In the genomic region with DNA sequence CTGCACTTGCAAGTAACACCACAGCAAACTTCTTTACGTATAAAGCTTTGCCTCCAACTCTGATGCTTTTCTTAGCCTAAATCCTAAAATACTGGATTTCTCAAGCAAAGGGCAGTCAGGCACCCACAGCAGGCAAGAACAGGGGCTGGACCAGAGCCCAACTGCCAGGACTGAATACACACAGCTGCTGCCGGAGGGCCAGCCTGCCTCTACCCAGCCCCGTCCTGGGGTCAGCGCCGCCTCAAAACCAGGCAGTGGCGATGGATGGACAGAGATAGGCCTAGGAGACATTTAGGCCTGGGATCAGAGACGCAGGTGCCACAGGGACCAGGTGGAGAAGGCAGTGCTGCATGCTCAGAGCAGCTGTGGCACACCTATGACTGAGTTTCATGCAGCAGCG, we compare ENCODE assay signal across 20 cellular contexts. TPM values are rescaled to one million over a fixed set of nuclear protein-coding genes. Genes with fewer than 3 reads are reported as not detected.
A peak's percentile ranks its signal among the peaks of the same experiment; 100 is the strongest.
DNase-seq lines count a peak whose midpoint lies in the region; ATAC-seq and TF ChIP-seq lines count a peak whose summit lies in the region.
"Had no signal": no experiment of that assay in that cellular context is flagged by ENCODE, and none has a peak within 500 bp of the region (broad histone marks: within the 10 kb centered on the region; RNA-seq: fewer than 3 reads in every experiment).

No MANE protein-coding gene starts in this region.

- peak; percentile 12 for DNase-seq in NCI-H69 (lab: John Stamatoyannopoulos, UW)
- peak; percentile 66 to 72 for DNase-seq in SHP77 (lab: John Stamatoyannopoulos, UW)
- DNase-seq in right lobe of liver, result peak; percentile 58 to 76 (median 71)
- DNase-seq in stomach, result peak; percentile 55
- DNase-seq in iPS-NIHi11 (ENCODE audit: low spot score), result no peak
- DNase-seq in ACHN, result no peak
- DNase-seq: CD4-positive, CD25-positive, alpha-beta regulatory T cell; EL; GF-D8; H9; HFFc6; KBM-7; MM.1S; NCI-H1048; NCI-H1694; NCI-H2081; NCI-H2171 treated with DMSO at 0.1 percent for 48 hours; NCI-H446 treated with DMSO at 0.1 percent for 48 hours had no signal

- H3K4me3 ChIP-seq in right lobe of liver (no peak overlapping the region), stomach (no peak overlapping the region)

- in situ Hi-C loops in ACHN (cut with HindIII; ENCODE audit: low pct_ligation_motif_present, low pct_unique_long_range_greater_than_20kb, low sequenced_read_pairs), result no loop called here

- TF ChIP-seq EP300 in stomach (IDR thresholded peaks at IDR 0.05), result no peak

- no peaks in the 10 kb centered on the region for H3K36me3 ChIP-seq in right lobe of liver
- no peaks in the 10 kb centered on the region for H3K36me3 ChIP-seq in stomach

- H3K9me3 ChIP-seq in right lobe of liver (no peaks in the 10 kb centered on the region), stomach (no peaks in the 10 kb centered on the region)

- H3K4me1 ChIP-seq in right lobe of liver (peaks cover 0 to 29% (median 10%) of the 10 kb centered on the region in 4 donors), stomach (no peaks in the 10 kb centered on the region)

- ATAC-seq in right lobe of liver (peak; percentile 79 to 86 (median 84)), HG02970 (IDR thresholded peaks at IDR 0.05; ENCODE audit: low FRiP score, unreplicated experiment) (no peak)
- ATAC-seq: Right ventricle myocardium inferior had no signal

- no peak overlapping the region for H3K27ac ChIP-seq in right lobe of liver
- H3K27ac ChIP-seq in stomach, result no peak overlapping the region

- 31% methylated on average over 3 of the region's 8 CpGs for WGBS in right lobe of liver (ENCODE audit: insufficient coverage, low coverage, low lambda C conversion rate, missing lambda C conversion rate)
- WGBS in stomach, 5 donors, result 51 to 75% (median 64%) methylated on average over 8 of the region's 8 CpGs

- TF ChIP-seq POLR2A in right lobe of liver (IDR thresholded peaks at IDR 0.05) (no peak), stomach (IDR thresholded peaks at IDR 0.05) (no peak)

- intact Hi-C loops in right lobe of liver (cut with DNase I) (no loop called here), stomach (cut with DNase I; ENCODE audit: low total_unique reads) (no loop called here)

- H3K27me3 ChIP-seq in right lobe of liver (no peaks in the 10 kb centered on the region), stomach (peaks cover 0 to 35% (median 9%) of the 10 kb centered on the region in 3 donors)

- TF ChIP-seq CTCF in right lobe of liver (IDR thresholded peaks at IDR 0.05), result no peak
- TF ChIP-seq CTCF in stomach (IDR thresholded peaks at IDR 0.05), result no peak

RNA-seq across cellular contexts. Expression of a gene that starts 47.6 kb away (rescaled TPM):
- total RNA-seq in right lobe of liver (100 to 1,000 TPM; 120 to 187 (median 151) TPM), stomach (100 to 1,000 TPM in 3 of 5 donors, 10 to 100 TPM in 2; 36.8 to 200 (median 143) TPM)
- polyA plus RNA-seq in stomach, result 10 to 100 TPM; 42.3 to 87.1 (median 74.2) TPM

Comparison
In these comparisons a context has a peak if more than half of its experiments do, and no peak if none do; other contexts are left out.
1. DNase-seq: peak in NCI-H69 (single experiment), SHP77 (2 of 2), right lobe of liver (3 of 3) and stomach (single experiment); none in iPS-NIHi11 (single experiment) and ACHN (single experiment).